18 cellular contexts compared by ENCODE assay signal in genomic region chr3:122409392-122409791, GRCh38. TPM values are rescaled to one million over a fixed set of nuclear protein-coding genes. Genes with fewer than 3 reads are reported as not detected.
A peak's percentile ranks its signal among the peaks of the same experiment; 100 is the strongest.
DNase-seq lines count a peak whose midpoint lies in the region; ATAC-seq and TF ChIP-seq lines count a peak whose summit lies in the region.
"Had no signal": no experiment of that assay in that cellular context is flagged by ENCODE, and none has a peak within 500 bp of the region (broad histone marks: within the 10 kb centered on the region; RNA-seq: fewer than 3 reads in every experiment).

No MANE protein-coding gene starts in this region.

- H3K9me3 Mint-ChIP-seq in CD4-positive, alpha-beta memory T cell, result no peaks in the 10 kb centered on the region
- H3K9me3 Mint-ChIP-seq in activated CD8-positive, alpha-beta T cell treated with anti-CD3 and anti-CD28 coated beads for 36 hours, result no peaks in the 10 kb centered on the region
- H3K9me3 Mint-ChIP-seq in immature natural killer cell, result no peaks in the 10 kb centered on the region
- H3K9me3 Mint-ChIP-seq: nephron had no signal

- no peak for DNase-seq in CD4-positive, alpha-beta memory T cell
- no peak for DNase-seq in activated CD8-positive, alpha-beta T cell treated with anti-CD3 and anti-CD28 coated beads for 36 hours
- no peak for DNase-seq in mucosa of descending colon
- no peak for DNase-seq in MG63
- DNase-seq in islet precursor cell, result no peak
- DNase-seq in immature natural killer cell, result no peak
- DNase-seq: COR-L47; glutamatergic neuron; HCEC 1CT; NCI-H2029 treated with DMSO at 0.1 percent for 48 hours; NCI-H748 treated with DMSO at 0.1 percent for 48 hours; right cardiac atrium; stimulated activated CD4-positive, alpha-beta T cell treated with anti-CD3 and anti-CD28 coated beads, Interleukin-4, amount 100 ng/mL, for 24 hours; T-helper 9 cell had no signal

- POLR2A ChIA-PET in CD4-positive, alpha-beta memory T cell (lab: Charles Lee; ENCODE audit: partially characterized antibody), result no interaction called here
- POLR2A ChIA-PET in activated CD8-positive, alpha-beta T cell treated with anti-CD3 and anti-CD28 coated beads for 36 hours (lab: Charles Lee), result interaction anchor here (0.6 to 1.6 kb wide), 3 partner anchors 25 to 40 kb away, joined by 3 to 4 read pairs (median 4); partner anchors contain the start of gene FAM162A

- H3K4me3 Mint-ChIP-seq in CD4-positive, alpha-beta memory T cell, result no peak overlapping the region
- no peak overlapping the region for H3K4me3 Mint-ChIP-seq in activated CD8-positive, alpha-beta T cell treated with anti-CD3 and anti-CD28 coated beads for 36 hours
- no peak overlapping the region for H3K4me3 Mint-ChIP-seq in immature natural killer cell
- H3K4me3 Mint-ChIP-seq: nephron had no signal

- peaks cover 18 to 34% (median 24%) of the 10 kb centered on the region in 4 donors for H3K4me1 Mint-ChIP-seq in CD4-positive, alpha-beta memory T cell
- peaks cover 54% of the 10 kb centered on the region for H3K4me1 Mint-ChIP-seq in activated CD8-positive, alpha-beta T cell treated with anti-CD3 and anti-CD28 coated beads for 36 hours (ENCODE audit: low read depth)
- peaks cover 11 to 22% of the 10 kb centered on the region in 2 donors for H3K4me1 Mint-ChIP-seq in immature natural killer cell

- intact Hi-C loops in CD4-positive, alpha-beta memory T cell (cut with micrococcal nuclease), result no loop called here
- intact Hi-C loops in activated CD8-positive, alpha-beta T cell treated with anti-CD3 and anti-CD28 coated beads for 36 hours (cut with micrococcal nuclease), result no loop called here
- intact Hi-C loops in mucosa of descending colon (cut with DNase I, micrococcal nuclease), result no loop called here

- H3K27ac ChIP-seq in CD4-positive, alpha-beta memory T cell (ENCODE audit: low read depth, low read length), result no peak overlapping the region
- H3K27ac ChIP-seq: RWPE1 had no signal

- H3K27me3 ChIP-seq in CD4-positive, alpha-beta memory T cell (ENCODE audit: insufficient read depth, low read length), result no peaks in the 10 kb centered on the region
- H3K27me3 ChIP-seq in MG63, result no peaks in the 10 kb centered on the region

- H3K36me3 ChIP-seq in CD4-positive, alpha-beta memory T cell (ENCODE audit: insufficient read depth, low read length), result peaks cover 60% of the 10 kb centered on the region
- peaks cover 4% of the 10 kb centered on the region for H3K36me3 ChIP-seq in mucosa of descending colon (ENCODE audit: low read depth)
- peaks cover 44% of the 10 kb centered on the region for H3K36me3 ChIP-seq in MG63

- CTCF ChIA-PET in CD4-positive, alpha-beta memory T cell (lab: Charles Lee; ENCODE audit: partially characterized antibody), result interaction anchor here (0.5 to 3.0 kb wide), 2 partner anchors 16 to 862 kb away, joined by 4 to 19 read pairs; no protein-coding TSS in a partner anchor
- CTCF ChIA-PET in activated CD8-positive, alpha-beta T cell treated with anti-CD3 and anti-CD28 coated beads for 36 hours (lab: Charles Lee), result interaction anchor here (1.0 to 2.3 kb wide), 3 partner anchors 17 to 269 kb away, joined by 4 to 19 read pairs (median 5); partner anchors contain the start of gene FAM162A

- no peak overlapping the region for H3K4me3 ChIP-seq in CD4-positive, alpha-beta memory T cell (ENCODE audit: low read length in 2 of 2)
- no peak overlapping the region for H3K4me3 ChIP-seq in mucosa of descending colon
- no peak overlapping the region for H3K4me3 ChIP-seq in MG63

- H3K36me3 Mint-ChIP-seq in CD4-positive, alpha-beta memory T cell, result peaks cover 42 to 70% of the 10 kb centered on the region in 2 donors
- H3K36me3 Mint-ChIP-seq in activated CD8-positive, alpha-beta T cell treated with anti-CD3 and anti-CD28 coated beads for 36 hours (ENCODE audit: low read depth), result peaks cover 70% of the 10 kb centered on the region
- peaks cover 3 to 5% (median 4%) of the 10 kb centered on the region in 3 donors for H3K36me3 Mint-ChIP-seq in immature natural killer cell

- peak; percentile 45 for ATAC-seq in GM18511 (IDR thresholded peaks at IDR 0.05; ENCODE audit: unreplicated experiment)
- no peak for ATAC-seq in activated CD8-positive, alpha-beta T cell treated with anti-CD3 and anti-CD28 coated beads for 36 hours
- peak; percentile 28 for ATAC-seq in mucosa of descending colon
- ATAC-seq in GM18858 (IDR thresholded peaks at IDR 0.05; ENCODE audit: unreplicated experiment), result no peak
- ATAC-seq: right cardiac atrium had no signal

- no peaks in the 10 kb centered on the region for H3K27me3 Mint-ChIP-seq in CD4-positive, alpha-beta memory T cell
- H3K27me3 Mint-ChIP-seq in activated CD8-positive, alpha-beta T cell treated with anti-CD3 and anti-CD28 coated beads for 36 hours, result no peaks in the 10 kb centered on the region
- H3K27me3 Mint-ChIP-seq in immature natural killer cell (ENCODE audit: low read depth in 3 of 3), result no peaks in the 10 kb centered on the region

- no peaks in the 10 kb centered on the region for H3K9me3 ChIP-seq in CD4-positive, alpha-beta memory T cell (ENCODE audit: control insufficient read depth in 1 of 2, low read length in 2 of 2)
- H3K9me3 ChIP-seq in mucosa of descending colon (no peaks in the 10 kb centered on the region), MG63 (no peaks in the 10 kb centered on the region)

- H3K4me1 ChIP-seq in CD4-positive, alpha-beta memory T cell (ENCODE audit: insufficient read depth, low read length), result peaks cover 12% of the 10 kb centered on the region
- H3K4me1 ChIP-seq in mucosa of descending colon (ENCODE audit: low read depth), result peaks cover 1% of the 10 kb centered on the region

- TF ChIP-seq CTCF in activated CD8-positive, alpha-beta T cell treated with anti-CD3 and anti-CD28 coated beads for 36 hours (IDR thresholded peaks at IDR 0.05), result no peak
- TF ChIP-seq CTCF in mucosa of descending colon (IDR thresholded peaks at IDR 0.05), result no peak

- peak overlapping the region in 6 of 7 donors; percentile 2 to 75 (median 29) for H3K27ac Mint-ChIP-seq in CD4-positive, alpha-beta memory T cell
- H3K27ac Mint-ChIP-seq in activated CD8-positive, alpha-beta T cell treated with anti-CD3 and anti-CD28 coated beads for 36 hours, result peak overlapping the region; percentile 82
- peak overlapping the region in 2 of 6 donors; percentile 32 to 55 for H3K27ac Mint-ChIP-seq in immature natural killer cell
- H3K27ac Mint-ChIP-seq: nephron had no signal

RNA-seq across cellular contexts. Expression of gene WDR5B, which starts 6.5 kb away (rescaled TPM):
- 10 to 100 TPM; 19.2 to 19.4 TPM for total RNA-seq in CD4-positive, alpha-beta memory T cell
- polyA plus RNA-seq in CD4-positive, alpha-beta memory T cell, result 1 to 10 TPM; 1.0 to 2.3 TPM
- 1 to 10 TPM; 3.2 to 3.4 TPM for total RNA-seq in activated CD8-positive, alpha-beta T cell treated with anti-CD3 and anti-CD28 coated beads for 36 hours
- 1 to 10 TPM; 2.3 to 3.4 (median 3.2) TPM for total RNA-seq in mucosa of descending colon
- total RNA-seq in MG63 (2014; rRNA removed; shearing (Covaris generic); ENCODE audit: low replicate concordance), result 9.2 and 10.5 TPM in 2 replicates
- polyA plus RNA-seq in immature natural killer cell, result 1 to 10 TPM in 2 of 3 donors, under 1 TPM in 1; 0.70 to 2.2 (median 1.3) TPM

RNA-seq across cellular contexts. Expression of gene FAM162A, which starts 25.4 kb away (rescaled TPM):
- 10 to 100 TPM; 31.1 to 32.8 TPM for total RNA-seq in CD4-positive, alpha-beta memory T cell
- 100 to 1,000 TPM in 1 of 2 donors, 10 to 100 TPM in 1; 96.6 to 136 TPM for polyA plus RNA-seq in CD4-positive, alpha-beta memory T cell
- total RNA-seq in activated CD8-positive, alpha-beta T cell treated with anti-CD3 and anti-CD28 coated beads for 36 hours, result 100 to 1,000 TPM; 202 to 204 TPM
- 100 to 1,000 TPM; 111 to 206 (median 152) TPM for total RNA-seq in mucosa of descending colon
- 43.5 and 88.0 TPM in 2 replicates for total RNA-seq in MG63 (2014; rRNA removed; shearing (Covaris generic); ENCODE audit: low replicate concordance)
- 10 to 100 TPM; 49.0 to 65.6 (median 63.9) TPM for polyA plus RNA-seq in immature natural killer cell

RNA-seq across cellular contexts. Expression of gene MIX23, which starts 26.4 kb away (rescaled TPM):
- 10 to 100 TPM; 23.4 to 25.1 TPM for total RNA-seq in CD4-positive, alpha-beta memory T cell
- 1 to 10 TPM; 5.3 to 8.9 TPM for polyA plus RNA-seq in CD4-positive, alpha-beta memory T cell
- total RNA-seq in activated CD8-positive, alpha-beta T cell treated with anti-CD3 and anti-CD28 coated beads for 36 hours, result 100 to 1,000 TPM; 154 to 168 TPM
- 10 to 100 TPM; 27.5 to 37.7 (median 33.2) TPM for total RNA-seq in mucosa of descending colon
- 56.1 and 130 TPM in 2 replicates for total RNA-seq in MG63 (2014; rRNA removed; shearing (Covaris generic); ENCODE audit: low replicate concordance)
- polyA plus RNA-seq in immature natural killer cell, result 10 to 100 TPM in 2 of 3 donors, 1 to 10 TPM in 1; 1.9 to 17.1 (median 12.7) TPM

Comparison
In these comparisons a context has a peak if more than half of its experiments do, and no peak if none do; other contexts are left out.
1. ATAC-seq: peak in GM18511 (single experiment) and mucosa of descending colon (single experiment); none in activated CD8-positive, alpha-beta T cell treated with anti-CD3 and anti-CD28 coated beads for 36 hours (single experiment) and GM18858 (single experiment).